ENCODE assay signal across 8 cellular contexts in the genomic region with DNA sequence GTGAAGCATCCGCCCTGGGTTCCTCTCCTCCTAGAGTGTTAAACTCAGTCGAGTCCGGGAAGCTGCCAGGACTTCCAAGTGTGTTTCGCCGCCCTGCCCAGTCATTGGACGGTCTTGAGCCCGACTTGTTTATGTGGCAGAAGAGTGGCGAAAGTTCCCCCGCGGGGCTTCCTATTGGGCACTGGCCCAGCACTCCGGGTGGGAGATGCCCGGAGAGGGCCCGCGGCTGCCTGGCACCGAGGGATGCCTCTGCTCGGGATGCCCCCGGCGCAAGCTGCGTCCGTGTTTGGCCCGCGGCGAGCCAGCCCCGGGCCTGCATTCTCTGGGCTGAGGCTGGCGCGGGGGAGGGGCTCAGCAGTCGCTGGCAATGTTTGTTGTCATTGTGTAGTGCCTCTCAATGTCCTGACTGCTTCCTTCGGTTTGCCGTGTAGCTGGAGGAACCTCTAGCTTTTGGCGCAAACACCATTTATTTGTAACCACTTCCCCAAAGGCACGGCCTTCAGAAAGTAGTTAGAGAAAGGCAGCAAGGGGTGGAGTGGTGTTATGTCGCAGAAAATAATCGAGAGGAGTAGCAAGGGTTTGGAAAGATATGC. TPM values are rescaled to one million over a fixed set of nuclear protein-coding genes. Genes with fewer than 3 reads are reported as not detected.
DNase-seq lines count a peak whose midpoint lies in the region; ATAC-seq and TF ChIP-seq lines count a peak whose summit lies in the region.

No MANE protein-coding gene starts in this region.

- peak overlapping the region; percentile 80 for H3K4me3 Mint-ChIP-seq in activated T-helper 2 cell treated with anti-CD3 and anti-CD28 coated beads, Interferon-gamma antibody, Interleukin-2, Interleukin-4, amounts not matched to agents 10 μg/mL and 5 μg/mL and 100 μg/mL, durations not matched to agents 14 hours and 24 hours and 36 hours (ENCODE audit: low read depth)
- peak overlapping the region; percentile 77 to 91 (median 82) for H3K4me3 Mint-ChIP-seq in naive B cell

- intact Hi-C loops in activated T-helper 2 cell treated with anti-CD3 and anti-CD28 coated beads, Interferon-gamma antibody, Interleukin-2, Interleukin-4, amounts not matched to agents 10 μg/mL and 5 μg/mL and 100 μg/mL, durations not matched to agents 14 hours and 24 hours and 36 hours (cut with micrococcal nuclease), result no loop called here

- peaks cover 8% of the 10 kb centered on the region for H3K4me1 ChIP-seq in HAP-1
- peaks cover 13% of the 10 kb centered on the region for H3K4me1 ChIP-seq in foreskin keratinocyte

- H3K4me1 Mint-ChIP-seq in activated T-helper 2 cell treated with anti-CD3 and anti-CD28 coated beads, Interferon-gamma antibody, Interleukin-2, Interleukin-4, amounts not matched to agents 10 μg/mL and 5 μg/mL and 100 μg/mL, durations not matched to agents 14 hours and 24 hours and 36 hours (ENCODE audit: low read depth), result peaks cover 9% of the 10 kb centered on the region
- H3K4me1 Mint-ChIP-seq in naive B cell, result peaks cover 11 to 14% (median 14%) of the 10 kb centered on the region in 3 donors

- DNase-seq in HAP-1 (ENCODE audit: low spot score in 2 of 2) (peak; percentile 53 to 79), NCI-H1105 (lab: John Stamatoyannopoulos, UW) (peak; percentile 16), foreskin keratinocyte (peak; percentile 13 to 53), naive B cell (no peak), ureter (ENCODE audit: low spot score) (peak; percentile 72), NCI-H526 treated with DMSO at 0.1 percent for 48 hours (lab: John Stamatoyannopoulos, UW) (no peak)
- DNase-seq in activated T-helper 2 cell treated with anti-CD3 and anti-CD28 coated beads, Interferon-gamma antibody, Interleukin-2, Interleukin-4, amounts not matched to agents 10 μg/mL and 5 μg/mL and 100 μg/mL, durations not matched to agents 14 hours and 24 hours and 36 hours (ENCODE audit: low spot score), result peak; percentile 9

- in situ Hi-C loops in HAP-1 (cut with MboI; ENCODE audit: low sequenced_read_pairs), result no loop called here

- H3K27me3 ChIP-seq in HAP-1 (ENCODE audit: low read depth), result no peaks in the 10 kb centered on the region
- H3K27me3 ChIP-seq in foreskin keratinocyte, result no peaks in the 10 kb centered on the region

- TF ChIP-seq CTCF in foreskin keratinocyte (conservative IDR thresholded peaks at IDR 0.05), result no peak

- H3K4me3 ChIP-seq in GM08714 (ENCODE audit: low read length), result peak overlapping the region; percentile 75
- peak overlapping the region; percentile 49 for H3K4me3 ChIP-seq in HAP-1

- H3K9me3 Mint-ChIP-seq in activated T-helper 2 cell treated with anti-CD3 and anti-CD28 coated beads, Interferon-gamma antibody, Interleukin-2, Interleukin-4, amounts not matched to agents 10 μg/mL and 5 μg/mL and 100 μg/mL, durations not matched to agents 14 hours and 24 hours and 36 hours, result no peaks in the 10 kb centered on the region
- H3K9me3 Mint-ChIP-seq in naive B cell, result no peaks in the 10 kb centered on the region

- no peaks in the 10 kb centered on the region for H3K36me3 Mint-ChIP-seq in activated T-helper 2 cell treated with anti-CD3 and anti-CD28 coated beads, Interferon-gamma antibody, Interleukin-2, Interleukin-4, amounts not matched to agents 10 μg/mL and 5 μg/mL and 100 μg/mL, durations not matched to agents 14 hours and 24 hours and 36 hours (ENCODE audit: low read depth)
- no peaks in the 10 kb centered on the region for H3K36me3 Mint-ChIP-seq in naive B cell

- no peaks in the 10 kb centered on the region for H3K9me3 ChIP-seq in HAP-1

- no peaks in the 10 kb centered on the region for H3K36me3 ChIP-seq in HAP-1 (replicated peaks)

- H3K27me3 Mint-ChIP-seq in activated T-helper 2 cell treated with anti-CD3 and anti-CD28 coated beads, Interferon-gamma antibody, Interleukin-2, Interleukin-4, amounts not matched to agents 10 μg/mL and 5 μg/mL and 100 μg/mL, durations not matched to agents 14 hours and 24 hours and 36 hours (ENCODE audit: low read depth), result peaks cover 63% of the 10 kb centered on the region
- H3K27me3 Mint-ChIP-seq in naive B cell, result peaks cover 41 to 54% (median 43%) of the 10 kb centered on the region in 3 donors

- no peak overlapping the region for H3K27ac Mint-ChIP-seq in activated T-helper 2 cell treated with anti-CD3 and anti-CD28 coated beads, Interferon-gamma antibody, Interleukin-2, Interleukin-4, amounts not matched to agents 10 μg/mL and 5 μg/mL and 100 μg/mL, durations not matched to agents 14 hours and 24 hours and 36 hours
- no peak overlapping the region for H3K27ac Mint-ChIP-seq in naive B cell

- H3K27ac ChIP-seq in foreskin keratinocyte, result no peak overlapping the region

- ATAC-seq in foreskin keratinocyte (peak; percentile 39), naive B cell (ENCODE audit: low read depth in 2 of 2) (peak; percentile 20 to 39)

RNA-seq across cellular contexts. Expression of gene CYBRD1, which starts 1.2 kb away (rescaled TPM):
- total RNA-seq in activated T-helper 2 cell treated with anti-CD3 and anti-CD28 coated beads, Interferon-gamma antibody, Interleukin-2, Interleukin-4, amounts not matched to agents 10 μg/mL and 5 μg/mL and 100 μg/mL, durations not matched to agents 14 hours and 24 hours and 36 hours, result 5.7 and 8.0 TPM in 2 replicates
- total RNA-seq in foreskin keratinocyte (27.5 and 33.0 TPM in 2 replicates), ureter (60.7 TPM)
- polyA plus RNA-seq in foreskin keratinocyte (11.1 TPM in 2 replicates), naive B cell (ENCODE audit: low read depth in 6 of 6) (under 1 TPM in 3 of 6 donors, not detected in 3; 0.06 to 0.50 (median 0.21) TPM)

Comparison
In these comparisons a context has a peak if more than half of its experiments do, and no peak if none do; other contexts are left out.
1. DNase-seq: peak in HAP-1 (2 of 2), NCI-H1105 (single experiment), activated T-helper 2 cell treated with anti-CD3 and anti-CD28 coated beads, Interferon-gamma antibody, Interleukin-2, Interleukin-4, amounts not matched to agents 10 μg/mL and 5 μg/mL and 100 μg/mL, durations not matched to agents 14 hours and 24 hours and 36 hours (single experiment), foreskin keratinocyte (2 of 2) and ureter (single experiment); none in naive B cell (single experiment) and NCI-H526 treated with DMSO at 0.1 percent for 48 hours (single experiment).